In the genomic region with DNA sequence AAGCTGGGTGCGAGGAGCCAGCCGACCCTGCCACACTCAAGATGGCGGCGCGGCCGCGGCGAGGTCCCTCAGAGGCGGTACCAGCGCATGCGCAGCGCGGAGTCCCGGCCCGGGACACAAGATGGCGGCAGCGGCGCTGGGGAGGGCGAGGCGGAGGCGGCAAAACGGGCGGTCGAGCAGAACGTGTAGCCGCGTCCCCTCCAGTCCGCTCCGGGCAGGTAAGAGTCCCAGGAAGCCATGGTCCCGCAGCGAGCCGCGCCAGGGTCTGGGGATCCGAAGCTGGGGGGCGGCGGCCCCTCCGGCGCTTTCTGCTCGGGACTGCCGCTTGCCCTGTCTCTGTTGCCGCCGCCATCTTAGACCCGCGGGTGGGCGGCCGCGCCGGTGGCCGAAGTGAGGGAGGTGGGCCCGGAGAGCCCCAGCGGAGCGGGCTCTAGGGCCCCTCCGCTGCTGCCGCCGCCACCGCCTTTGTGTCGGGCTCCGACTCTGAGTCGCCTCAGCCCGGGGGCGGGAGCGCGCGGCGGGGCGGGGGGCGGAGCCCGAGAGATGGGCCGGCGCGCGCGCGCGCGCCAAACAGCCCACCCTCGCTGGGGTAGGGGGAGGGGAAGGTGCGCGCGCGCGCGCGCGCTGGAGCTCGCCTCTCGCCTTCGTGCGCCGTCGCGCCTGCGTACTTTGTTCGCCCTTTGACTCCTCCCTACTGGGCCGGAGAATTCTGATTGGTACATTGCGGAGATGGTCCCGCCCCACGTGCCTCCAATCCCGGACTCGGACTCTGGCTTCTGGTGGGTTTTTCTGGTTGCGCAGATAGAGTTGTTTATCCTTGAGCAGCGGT, we compare ENCODE assay signal across 1 cellular context.
TF ChIP-seq lines count a peak whose summit lies in the region.

PCIF1 (plus strand) TSS at position 97 of the 829 bp plus-strand sequence. CDS start 4,317 bp downstream, outside the sequence.

TF ChIP-seq in H1, 55 proteins besides CTCF, POLR2A, EP300 and RAD21:
- TF ChIP-seq, protein P1, sequence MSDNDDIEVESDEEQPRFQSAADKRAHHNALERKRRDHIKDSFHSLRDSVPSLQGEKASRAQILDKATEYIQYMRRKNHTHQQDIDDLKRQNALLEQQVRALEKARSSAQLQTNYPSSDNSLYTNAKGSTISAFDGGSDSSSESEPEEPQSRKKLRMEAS (IDR thresholded peaks at IDR 0.05): peak; percentile 16; the same call in 1 of the 2 replicates
- TF ChIP-seq BRCA1 (IDR thresholded peaks at IDR 0.05; ENCODE audit: low read depth, low read length): no peak
- no peak for TF ChIP-seq SRF (IDR thresholded peaks at IDR 0.05; ENCODE audit: low read depth, low read length)
- no peak for TF ChIP-seq EZH2 (IDR thresholded peaks at IDR 0.05; ENCODE audit: low read depth, low read length, severe bottlenecking)
- TF ChIP-seq CBX8 (IDR thresholded peaks at IDR 0.05; ENCODE audit: borderline replicate concordance, low read depth, low read length): no peak
- no peak for TF ChIP-seq RFX5 (IDR thresholded peaks at IDR 0.05; ENCODE audit: borderline replicate concordance, low read depth, low read length)
- no peak for TF ChIP-seq RXRA (IDR thresholded peaks at IDR 0.05; ENCODE audit: insufficient read depth, low read depth, low read length)
- TF ChIP-seq KDM1A (IDR thresholded peaks at IDR 0.05; ENCODE audit: borderline replicate concordance, low read length): no peak
- TF ChIP-seq SP2 (IDR thresholded peaks at IDR 0.05; ENCODE audit: low read length): peak; percentile 22; the same call in 1 of the 2 replicates
- peak; percentile 94 for TF ChIP-seq NRF1 (IDR thresholded peaks at IDR 0.05; ENCODE audit: low read depth, low read length)
- TF ChIP-seq BCL11A (IDR thresholded peaks at IDR 0.05; ENCODE audit: low read depth in 2 of 2, low read length in 2 of 2): no peak
- peak; percentile 91 for TF ChIP-seq TAF7 (optimal IDR thresholded peaks at IDR 0.05; ENCODE audit: borderline replicate concordance, low read depth, low read length)
- no peak for TF ChIP-seq MAFK (IDR thresholded peaks at IDR 0.05; ENCODE audit: low read depth, low read length)
- TF ChIP-seq SP1 (IDR thresholded peaks at IDR 0.05; ENCODE audit: low read depth, low read length): peak; percentile 83
- TF ChIP-seq KDM4A (IDR thresholded peaks at IDR 0.05; ENCODE audit: low read depth, low read length, severe bottlenecking): peak; percentile 61
- peak; percentile 97 for TF ChIP-seq SP4 (IDR thresholded peaks at IDR 0.05; ENCODE audit: low read length)
- no peak for TF ChIP-seq JUND (IDR thresholded peaks at IDR 0.05; ENCODE audit: low read length)
- TF ChIP-seq, protein P2, sequence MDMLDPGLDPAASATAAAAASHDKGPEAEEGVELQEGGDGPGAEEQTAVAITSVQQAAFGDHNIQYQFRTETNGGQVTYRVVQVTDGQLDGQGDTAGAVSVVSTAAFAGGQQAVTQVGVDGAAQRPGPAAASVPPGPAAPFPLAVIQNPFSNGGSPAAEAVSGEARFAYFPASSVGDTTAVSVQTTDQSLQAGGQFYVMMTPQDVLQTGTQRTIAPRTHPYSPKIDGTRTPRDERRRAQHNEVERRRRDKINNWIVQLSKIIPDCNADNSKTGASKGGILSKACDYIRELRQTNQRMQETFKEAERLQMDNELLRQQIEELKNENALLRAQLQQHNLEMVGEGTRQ (IDR thresholded peaks at IDR 0.05; ENCODE audit: low read length): peak; percentile 74; the same call in 1 of the 2 replicates
- peak; percentile 49; the same call in 1 of the 2 replicates for TF ChIP-seq CHD2 (IDR thresholded peaks at IDR 0.05; ENCODE audit: low read length)
- no peak for TF ChIP-seq KDM5A (IDR thresholded peaks at IDR 0.05; ENCODE audit: low read length)
- TF ChIP-seq SUZ12 (IDR thresholded peaks at IDR 0.05; ENCODE audit: low read length): no peak
- TF ChIP-seq TAF1 (IDR thresholded peaks at IDR 0.05; ENCODE audit: low read depth, low read length): peak; percentile 98
- peak; percentile 92; the same call in 1 of the 2 replicates for TF ChIP-seq RBBP5 (IDR thresholded peaks at IDR 0.05; ENCODE audit: borderline replicate concordance, low read depth, low read length)
- peak; percentile 90 for TF ChIP-seq POLR2AphosphoS5 (IDR thresholded peaks at IDR 0.05; ENCODE audit: low read depth, low read length)
- peak; percentile 68 for TF ChIP-seq SIX5 (IDR thresholded peaks at IDR 0.05; ENCODE audit: low read depth, low read length)
- TF ChIP-seq SIRT6 (IDR thresholded peaks at IDR 0.05; ENCODE audit: low read length): peak; percentile 71
- no peak for TF ChIP-seq TEAD4 (IDR thresholded peaks at IDR 0.05; ENCODE audit: low read depth, low read length)
- TF ChIP-seq EGR1 (IDR thresholded peaks at IDR 0.05; ENCODE audit: borderline replicate concordance, low read depth, low read length): no peak
- peak; percentile 43; the same call in 1 of the 2 replicates for TF ChIP-seq GTF2F1 (IDR thresholded peaks at IDR 0.05; ENCODE audit: borderline replicate concordance, low read depth, low read length)
- 0 out of 2 replicates have a peak, but pooled peaks have one; percentile 58 for TF ChIP-seq FOSL1 (IDR thresholded peaks at IDR 0.05; ENCODE audit: insufficient read depth, low read depth, low read length)
- TF ChIP-seq YY1 (IDR thresholded peaks at IDR 0.05; ENCODE audit: low read depth, low read length): peak; percentile 99
- peak in 1 of 2 experiments; percentile 1; a peak in 2 of 4 replicates for TF ChIP-seq SIN3A (conservative IDR thresholded peaks at IDR 0.05 in 1 of 2, IDR thresholded peaks at IDR 0.05 in 1 of 2; ENCODE audit: low read depth in 1 of 2, low read length in 2 of 2)
- TF ChIP-seq ATF3 (IDR thresholded peaks at IDR 0.05; ENCODE audit: insufficient read depth, low read depth, low read length): no peak
- TF ChIP-seq POU5F1 (IDR thresholded peaks at IDR 0.05; ENCODE audit: low read depth, low read length): no peak
- TF ChIP-seq RNF2 (IDR thresholded peaks at IDR 0.05; ENCODE audit: borderline replicate concordance, low read depth, low read length, missing control alignments, poor library complexity, severe bottlenecking): no peak
- no peak for TF ChIP-seq ZNF274 (IDR thresholded peaks at IDR 0.05; ENCODE audit: borderline replicate concordance, extremely low read depth, low read length)
- no peak; the same call in 1 of the 2 replicates for TF ChIP-seq CREB1 (IDR thresholded peaks at IDR 0.05)
- TF ChIP-seq TBP (IDR thresholded peaks at IDR 0.05; ENCODE audit: low read depth, low read length): peak; percentile 94
- no peak for TF ChIP-seq JUN (IDR thresholded peaks at IDR 0.05; ENCODE audit: low read depth, low read length)
- peak; percentile 100 for TF ChIP-seq PHF8 (conservative IDR thresholded peaks at IDR 0.05; ENCODE audit: low read depth, low read length)
- TF ChIP-seq, protein P3, sequence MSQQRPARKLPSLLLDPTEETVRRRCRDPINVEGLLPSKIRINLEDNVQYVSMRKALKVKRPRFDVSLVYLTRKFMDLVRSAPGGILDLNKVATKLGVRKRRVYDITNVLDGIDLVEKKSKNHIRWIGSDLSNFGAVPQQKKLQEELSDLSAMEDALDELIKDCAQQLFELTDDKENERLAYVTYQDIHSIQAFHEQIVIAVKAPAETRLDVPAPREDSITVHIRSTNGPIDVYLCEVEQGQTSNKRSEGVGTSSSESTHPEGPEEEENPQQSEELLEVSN (IDR thresholded peaks at IDR 0.05): no peak
- TF ChIP-seq ASH2L (IDR thresholded peaks at IDR 0.05; ENCODE audit: low read length): peak; percentile 78
- TF ChIP-seq GABPA (IDR thresholded peaks at IDR 0.05; ENCODE audit: borderline replicate concordance, insufficient read depth, low read length): no peak
